In the genomic region with DNA sequence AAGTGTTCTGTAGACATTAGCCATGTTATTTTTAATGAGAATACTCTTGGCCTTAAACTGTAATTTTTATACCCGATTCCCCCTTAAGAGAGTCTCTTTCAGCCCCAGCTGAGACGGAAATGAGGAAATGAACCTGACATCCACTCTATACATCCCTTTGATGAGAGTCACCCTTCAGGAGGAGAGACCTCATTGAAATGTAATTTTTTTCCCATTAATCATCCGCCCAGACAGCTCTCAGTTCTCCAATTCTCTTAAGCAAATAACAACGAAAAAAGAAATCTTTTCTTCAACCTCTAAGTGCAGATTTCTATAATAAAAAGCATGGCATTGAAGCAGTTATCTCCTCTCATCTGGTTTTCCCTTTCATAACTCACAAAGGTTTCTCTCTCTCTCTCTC, we compare ENCODE assay signal across 20 cellular contexts.
DNase-seq lines count a peak whose midpoint lies in the region; ATAC-seq and TF ChIP-seq lines count a peak whose summit lies in the region.
"Had no signal": no experiment of that assay in that cellular context is flagged by ENCODE, and none has a peak within 500 bp of the region (broad histone marks: within the 10 kb centered on the region; RNA-seq: fewer than 3 reads in every experiment).

No MANE protein-coding gene starts in this region.

- H3K4me1 ChIP-seq in Karpas-422 (ENCODE audit: low read length) (peaks cover 43% of the 10 kb centered on the region), RWPE2 (ENCODE audit: insufficient read depth, poor library complexity, severe bottlenecking) (peaks cover 8% of the 10 kb centered on the region)

- no peak for TF ChIP-seq CTCF in RWPE2 (IDR thresholded peaks at IDR 0.05; ENCODE audit: poor library complexity, severe bottlenecking)
- TF ChIP-seq CTCF in foreskin fibroblast (IDR thresholded peaks at IDR 0.05; ENCODE audit: low read depth, low read length), result no peak

- DNase-seq in Daoy (ENCODE audit: low read depth), result peak; percentile 17
- DNase-seq in Karpas-422, result peak; percentile 80
- no peak for DNase-seq in RWPE2 (ENCODE audit: low spot score)
- DNase-seq in foreskin fibroblast, result peak; percentile 8 to 33
- no peak for DNase-seq in dermis blood vessel endothelial cell
- DNase-seq: activated T-cell treated with anti-CD3 and anti-CD28 coated beads, Interleukin-2, amount 50 U/mL, for 24 hours; AML-193; Calu3; GF-D8; islet precursor cell; Kasumi-1; mammary epithelial cell; NCI-H1694 treated with DMSO at 0.1 percent for 48 hours; NCI-H524 had no signal

- 0 out of 2 replicates have a peak overlapping the region, but pooled peaks have one; percentile 10 for H3K9ac ChIP-seq in Karpas-422 (ENCODE audit: low read length)

- H3K27me3 ChIP-seq in Karpas-422 (ENCODE audit: low read length), result no peaks in the 10 kb centered on the region; the same call in 1 of the 2 replicates
- no peaks in the 10 kb centered on the region for H3K27me3 ChIP-seq in RWPE2 (ENCODE audit: insufficient read depth, poor library complexity, severe bottlenecking)

- H3K36me3 ChIP-seq in Karpas-422 (ENCODE audit: insufficient read depth, low read length) (no peaks in the 10 kb centered on the region; the same call in 1 of the 2 replicates), RWPE2 (ENCODE audit: low read depth) (no peaks in the 10 kb centered on the region)

- ATAC-seq in RWPE2 (ENCODE audit: low read depth), result peak; percentile 90
- no peak for ATAC-seq in GM18870 (IDR thresholded peaks at IDR 0.05; ENCODE audit: unreplicated experiment)
- ATAC-seq in HG03175 (IDR thresholded peaks at IDR 0.05; ENCODE audit: unreplicated experiment), result no peak
- ATAC-seq in HG03097 (IDR thresholded peaks at IDR 0.05; ENCODE audit: low FRiP score, unreplicated experiment), result no peak
- ATAC-seq: activated naive CD4-positive, alpha-beta T cell treated with anti-CD3 and anti-CD28 coated beads, Interleukin-2, amount 50 U/mL, for 72 hours; GM23338 had no signal

- H3K79me2 ChIP-seq in Karpas-422 (ENCODE audit: low read length), result no peaks in the 10 kb centered on the region

- no peaks in the 10 kb centered on the region for H3K9me2 ChIP-seq in Karpas-422 (replicated peaks; ENCODE audit: insufficient read depth, low read length)

- H4K20me1 ChIP-seq in Karpas-422 (ENCODE audit: insufficient read depth, low read depth, low read length), result no peaks in the 10 kb centered on the region

- no peaks in the 10 kb centered on the region for H3K9me3 ChIP-seq in Karpas-422 (ENCODE audit: low read length)
- no peaks in the 10 kb centered on the region for H3K9me3 ChIP-seq in RWPE2 (ENCODE audit: severe bottlenecking)

- H3K27ac ChIP-seq in Karpas-422 (ENCODE audit: low read length) (peak overlapping the region; percentile 88), RWPE2 (ENCODE audit: poor library complexity, severe bottlenecking) (peak overlapping the region; percentile 8)

- no peak overlapping the region for H2AFZ ChIP-seq in Karpas-422 (ENCODE audit: low read length)

- H3K4me2 ChIP-seq in Karpas-422 (ENCODE audit: low read depth, low read length, poor library complexity, severe bottlenecking), result peak overlapping the region; percentile 19
- H3K4me2 ChIP-seq: GM23338 had no signal

- peak overlapping the region; percentile 20; the same call in 1 of the 2 replicates for H3K4me3 ChIP-seq in Karpas-422 (ENCODE audit: low read length)
- H3K4me3 ChIP-seq in RWPE2 (ENCODE audit: severe bottlenecking), result no peak overlapping the region
- H3K4me3 ChIP-seq in foreskin fibroblast (ENCODE audit: low read depth in 1 of 2, low read length in 2 of 2), result no peak overlapping the region
- H3K4me3 ChIP-seq: GM23338, skin epidermis had no signal

Comparison
In these comparisons a context has a peak if more than half of its experiments do, and no peak if none do; other contexts are left out.
1. DNase-seq: peak in Daoy (single experiment), Karpas-422 (single experiment) and foreskin fibroblast (2 of 2); none in RWPE2 (single experiment) and dermis blood vessel endothelial cell (single experiment).